ENCODE assay signal across 12 cellular contexts in genomic region chr1:154867841-154868610, GRCh38. TPM values are rescaled to one million over a fixed set of nuclear protein-coding genes. Genes with fewer than 3 reads are reported as not detected.
DNase-seq lines count a peak whose midpoint lies in the region; ATAC-seq and TF ChIP-seq lines count a peak whose summit lies in the region.
"Had no signal": no experiment of that assay in that cellular context is flagged by ENCODE, and none has a peak within 500 bp of the region (broad histone marks: within the 10 kb centered on the region; RNA-seq: fewer than 3 reads in every experiment).

No MANE protein-coding gene starts in this region.

- TF ChIP-seq EP300 in transverse colon (IDR thresholded peaks at IDR 0.05; ENCODE audit: low read depth), result no peak

- no peak overlapping the region for H3K27ac ChIP-seq in WERI-Rb-1
- no peak overlapping the region for H3K27ac ChIP-seq in mesenchymal stem cell (ENCODE audit: low read length, poor library complexity, severe bottlenecking)
- peak overlapping the region in 2 of 4 donors; percentile 27 to 29 for H3K27ac ChIP-seq in transverse colon
- no peak overlapping the region for H3K27ac ChIP-seq in tibial artery
- H3K27ac ChIP-seq: KMS-11, right lobe of liver had no signal

- no peak for ATAC-seq in GM18498 (IDR thresholded peaks at IDR 0.05; ENCODE audit: unreplicated experiment)
- ATAC-seq: effector memory CD8-positive, alpha-beta T cell; right lobe of liver had no signal

- peak overlapping the region; percentile 24 for H2AK5ac ChIP-seq in mesenchymal stem cell (ENCODE audit: low read length, severe bottlenecking)

- no peak overlapping the region for H4K8ac ChIP-seq in mesenchymal stem cell (ENCODE audit: low read length)

- H3K14ac ChIP-seq in mesenchymal stem cell (ENCODE audit: low read length in 2 of 2), result peak overlapping the region in 1 of 2 experiments; percentile 22

- no peaks in the 10 kb centered on the region for H3K9me3 ChIP-seq in WERI-Rb-1 (ENCODE audit: severe bottlenecking)
- no peaks in the 10 kb centered on the region for H3K9me3 ChIP-seq in mesenchymal stem cell (ENCODE audit: control insufficient read depth, low read length)
- no peaks in the 10 kb centered on the region for H3K9me3 ChIP-seq in transverse colon
- no peaks in the 10 kb centered on the region for H3K9me3 ChIP-seq in tibial artery
- H3K9me3 ChIP-seq: right lobe of liver had no signal

- H3K27me3 ChIP-seq in WERI-Rb-1 (ENCODE audit: insufficient read depth, low read depth, severe bottlenecking) (peaks cover 39% of the 10 kb centered on the region), mesenchymal stem cell (ENCODE audit: control insufficient read depth in 1 of 2, insufficient read depth in 1 of 2, low read length in 2 of 2) (peaks cover 16 to 88% of the 10 kb centered on the region in 2 experiments), transverse colon (peaks cover 40% of the 10 kb centered on the region), tibial artery (peaks cover 0 to 46% of the 10 kb centered on the region in 2 donors)
- H3K27me3 ChIP-seq: right lobe of liver had no signal

- no peak overlapping the region for H2BK120ac ChIP-seq in mesenchymal stem cell (ENCODE audit: low read depth, low read length)

- peak overlapping the region in 1 of 2 experiments; percentile 40 for H2BK12ac ChIP-seq in mesenchymal stem cell (ENCODE audit: low read length in 2 of 2)

- H4K91ac ChIP-seq in mesenchymal stem cell (ENCODE audit: low read length), result no peak overlapping the region

- intact Hi-C loops in transverse colon (cut with DNase I; ENCODE audit: low total_unique reads), result no loop called here
- intact Hi-C loops in tibial artery (cut with DNase I; ENCODE audit: low total_unique reads), result no loop called here

- H3K18ac ChIP-seq in mesenchymal stem cell (ENCODE audit: low read depth in 1 of 2, low read length in 2 of 2), result peak overlapping the region in 1 of 2 experiments; percentile 25

- no peaks in the 10 kb centered on the region for H3K79me1 ChIP-seq in mesenchymal stem cell (replicated peaks; ENCODE audit: low read length, poor library complexity, severe bottlenecking)

- no peak for TF ChIP-seq POLR2A in transverse colon (IDR thresholded peaks at IDR 0.05)

- H3K4me2 ChIP-seq in mesenchymal stem cell (ENCODE audit: low read length, poor library complexity, severe bottlenecking), result no peak overlapping the region
- H3K4me2 ChIP-seq: KMS-11 had no signal

- H3K23ac ChIP-seq in mesenchymal stem cell (ENCODE audit: low read length in 2 of 2), result no peak overlapping the region

- H3K4me3 ChIP-seq in WERI-Rb-1 (ENCODE audit: low read depth, low read length) (peak overlapping the region; percentile 27), mesenchymal stem cell (ENCODE audit: insufficient read depth in 1 of 2, low read depth in 1 of 2, low read length in 2 of 2) (peak overlapping the region in 1 of 2 experiments; percentile 63), transverse colon (peak overlapping the region in 3 of 4 donors; percentile 5 to 20 (median 15)), tibial artery (peak overlapping the region in 1 of 2 donors; percentile 42)
- H3K4me3 ChIP-seq: right lobe of liver had no signal

- peak overlapping the region; percentile 68 for H3K9ac ChIP-seq in mesenchymal stem cell (ENCODE audit: low read length)
- H3K9ac ChIP-seq: KMS-11 had no signal

- no peak overlapping the region for H2AFZ ChIP-seq in mesenchymal stem cell (ENCODE audit: low read depth, low read length)

- WGBS in mesenchymal stem cell, result 82% methylated on average over 15 of the region's 19 CpGs
- 8 to 38% methylated on average over 2 to 19 of the region's 19 CpGs for WGBS in transverse colon (ENCODE audit: low coverage in 1 of 2), 2 donors

- in situ Hi-C loops in transverse colon (cut with MboI; ENCODE audit: low pct_ligation_motif_present in 1 of 4, low pct_unique_long_range_greater_than_20kb in 1 of 4, low sequenced_read_pairs in 3 of 4), result no loop called here

- H3K4ac ChIP-seq in mesenchymal stem cell (ENCODE audit: low read depth in 1 of 2, low read length in 2 of 2), result no peak overlapping the region

- peak; percentile 46 for DNase-seq in NCI-H748 (lab: John Stamatoyannopoulos, UW; ENCODE audit: unreplicated experiment)
- DNase-seq in NCI-H748 treated with DMSO at 0.1 percent for 48 hours (lab: John Stamatoyannopoulos, UW), result no peak
- DNase-seq in WERI-Rb-1, result peak; percentile 62
- DNase-seq in mesenchymal stem cell, result no peak
- DNase-seq in transverse colon, result no peak
- no peak for DNase-seq in tibial artery
- no peak for DNase-seq in pons (ENCODE audit: low spot score)
- DNase-seq: effector memory CD8-positive, alpha-beta T cell; NCI-H774 had no signal

- no peak overlapping the region for H2BK5ac ChIP-seq in mesenchymal stem cell (ENCODE audit: low read depth, low read length, poor library complexity, severe bottlenecking)

- H3K4me1 ChIP-seq in mesenchymal stem cell (ENCODE audit: control insufficient read depth, insufficient read depth, low read depth, low read length) (peaks cover 35% of the 10 kb centered on the region), transverse colon (peaks cover 0 to 20% (median 14%) of the 10 kb centered on the region in 4 donors), tibial artery (peaks cover 0 to 36% (median 26%) of the 10 kb centered on the region in 4 donors)

- no peaks in the 10 kb centered on the region for H3K36me3 ChIP-seq in WERI-Rb-1
- H3K36me3 ChIP-seq in mesenchymal stem cell (ENCODE audit: control insufficient read depth in 1 of 2, insufficient read depth in 2 of 2, low read depth in 1 of 2, low read length in 2 of 2), result no peaks in the 10 kb centered on the region
- no peaks in the 10 kb centered on the region for H3K36me3 ChIP-seq in transverse colon
- H3K36me3 ChIP-seq in tibial artery, result no peaks in the 10 kb centered on the region
- H3K36me3 ChIP-seq: right lobe of liver had no signal

- peak overlapping the region; percentile 12 for H2BK15ac ChIP-seq in mesenchymal stem cell (ENCODE audit: low read depth, poor library complexity, severe bottlenecking)

- TF ChIP-seq CTCF in WERI-Rb-1 (IDR thresholded peaks at IDR 0.05; ENCODE audit: low read depth, low read length) (no peak), transverse colon (IDR thresholded peaks at IDR 0.05) (no peak), tibial artery (IDR thresholded peaks at IDR 0.05) (no peak)

RNA-seq across cellular contexts. Expression of gene KCNN3, which starts 2.1 kb away (rescaled TPM):
- 0.81 TPM for polyA plus RNA-seq in mesenchymal stem cell (2013, experiment 1 of 2)
- 0.75 TPM for polyA plus RNA-seq in mesenchymal stem cell (2013, experiment 2 of 2)
- total RNA-seq in transverse colon, result 1 to 10 TPM; 2.3 to 5.0 (median 3.5) TPM

Comparison
In these comparisons a context has a peak if more than half of its experiments do, and no peak if none do; other contexts are left out.
1. DNase-seq: peak in NCI-H748 (single experiment) and WERI-Rb-1 (single experiment); none in NCI-H748 treated with DMSO at 0.1 percent for 48 hours (single experiment), mesenchymal stem cell (single experiment), transverse colon (single experiment), tibial artery (0 of 2) and pons (single experiment).